Comparison of ENCODE assay signal across 18 cellular contexts in the genomic region with DNA sequence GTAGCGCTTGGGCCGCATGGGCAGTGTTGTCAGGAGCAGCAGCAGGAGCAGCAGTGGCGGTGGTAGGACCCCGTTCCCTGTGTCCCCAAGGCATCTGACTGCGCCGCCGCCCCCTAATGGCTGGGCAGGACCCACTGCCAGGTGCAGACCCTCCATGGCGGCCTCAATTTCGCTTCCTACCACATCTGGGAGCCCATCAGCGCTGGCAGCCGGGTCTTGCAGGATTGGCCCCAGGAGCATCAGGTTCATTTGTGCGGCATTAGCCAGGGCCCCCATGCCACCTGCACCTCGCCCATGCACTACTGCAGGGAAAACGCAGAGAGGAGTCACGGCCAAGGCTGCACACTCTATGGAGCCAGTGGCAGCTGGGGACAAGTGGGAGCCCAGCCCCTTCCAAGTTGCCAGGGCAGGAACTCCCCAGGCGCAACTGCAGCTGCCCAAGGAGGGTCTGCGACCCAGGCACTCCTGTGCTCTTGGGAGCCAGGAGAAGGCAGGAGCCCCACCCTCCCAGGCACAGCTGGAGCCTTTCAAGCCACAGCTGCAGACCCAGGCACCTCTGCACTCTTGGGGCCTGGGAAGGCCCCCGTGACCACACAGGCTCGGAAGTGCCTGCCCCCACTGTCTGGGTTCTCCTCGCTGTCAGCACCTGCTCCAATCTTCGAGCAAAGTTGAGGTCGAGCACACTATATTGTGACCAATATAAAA.
DNase-seq lines count a peak whose midpoint lies in the region; ATAC-seq and TF ChIP-seq lines count a peak whose summit lies in the region.
"Had no signal": no experiment of that assay in that cellular context is flagged by ENCODE, and none has a peak within 500 bp of the region (broad histone marks: within the 10 kb centered on the region; RNA-seq: fewer than 3 reads in every experiment).

No MANE protein-coding gene starts in this region.

- no peaks in the 10 kb centered on the region for H3K79me2 ChIP-seq in Karpas-422 (ENCODE audit: low read length)

- peaks cover 17% of the 10 kb centered on the region for H3K9me3 Mint-ChIP-seq in chondrocyte (ENCODE audit: low read depth)
- peaks cover 7% of the 10 kb centered on the region for H3K9me3 Mint-ChIP-seq in CD4-positive, alpha-beta T cell
- peaks cover 4% of the 10 kb centered on the region for H3K9me3 Mint-ChIP-seq in stimulated activated memory B cell treated with anti-CD40 and anti-IgM and Interleukin-4, amounts not matched to agents 10 μg/mL and 1 μg/mL and 100 μg/mL, for 72 hours

- H3K4me1 ChIP-seq in Karpas-422 (ENCODE audit: low read length): peaks cover 8% of the 10 kb centered on the region; the same call in 1 of the 2 replicates
- H3K4me1 ChIP-seq in lung (ENCODE audit: control insufficient read depth in 2 of 2, insufficient read depth in 2 of 2, low read length in 2 of 2): no peaks in the 10 kb centered on the region
- no peaks in the 10 kb centered on the region for H3K4me1 ChIP-seq in spleen
- H3K4me1 ChIP-seq: Caco-2, SJCRH30 had no signal

- POLR2A ChIA-PET in CD4-positive, alpha-beta T cell (lab: Charles Lee): no interaction called here

- H3K9ac ChIP-seq in Karpas-422 (ENCODE audit: low read length): no peak overlapping the region

- TF ChIP-seq CTCF in chondrocyte (IDR thresholded peaks at IDR 0.05) (no peak), lung (IDR thresholded peaks at IDR 0.05; ENCODE audit: control extremely low read depth, extremely low read depth) (no peak), spleen (IDR thresholded peaks at IDR 0.05 in 8 of 11, conservative IDR thresholded peaks at IDR 0.05 in 3 of 11) (no peak)
- TF ChIP-seq CTCF in CD4-positive, alpha-beta T cell (IDR thresholded peaks at IDR 0.05): no peak

- H3K36me3 ChIP-seq in Karpas-422 (ENCODE audit: insufficient read depth, low read length): no peaks in the 10 kb centered on the region
- H3K36me3 ChIP-seq in lung (ENCODE audit: control insufficient read depth in 2 of 2, insufficient read depth in 2 of 2, low read length in 2 of 2): no peaks in the 10 kb centered on the region
- H3K36me3 ChIP-seq in spleen: no peaks in the 10 kb centered on the region
- H3K36me3 ChIP-seq: SJCRH30 had no signal

- H3K4me3 ChIP-seq in Karpas-422 (ENCODE audit: low read length): no peak overlapping the region
- no peak overlapping the region for H3K4me3 ChIP-seq in lung
- no peak overlapping the region for H3K4me3 ChIP-seq in spleen
- H3K4me3 ChIP-seq: SJCRH30 had no signal

- intact Hi-C loops in spleen (cut with DNase I; ENCODE audit: low total_unique reads): no loop called here
- intact Hi-C loops in CD4-positive, alpha-beta T cell (cut with DNase I, micrococcal nuclease): no loop called here

- no peak overlapping the region for H3K4me2 ChIP-seq in Karpas-422 (ENCODE audit: low read depth, low read length, poor library complexity, severe bottlenecking)

- no peaks in the 10 kb centered on the region for H4K20me1 ChIP-seq in Karpas-422 (ENCODE audit: insufficient read depth, low read depth, low read length)

- ATAC-seq in lung (ENCODE audit: insufficient read depth, low FRiP score): no peak
- no peak for ATAC-seq in CD4-positive, alpha-beta T cell (ENCODE audit: poor library complexity)
- no peak for ATAC-seq in stimulated activated memory B cell treated with anti-CD40 and anti-IgM and Interleukin-4, amounts not matched to agents 10 μg/mL and 1 μg/mL and 100 μg/mL, for 72 hours
- ATAC-seq in activated CD4-positive, CD25-positive, alpha-beta regulatory T cell treated with anti-CD3 and anti-CD28 coated beads, Interleukin-2, amount 50 U/mL, for 24 hours: no peak

- H3K27ac Mint-ChIP-seq in chondrocyte (ENCODE audit: unreplicated experiment): no peak overlapping the region
- H3K27ac Mint-ChIP-seq in CD4-positive, alpha-beta T cell: no peak overlapping the region
- H3K27ac Mint-ChIP-seq in stimulated activated memory B cell treated with anti-CD40 and anti-IgM and Interleukin-4, amounts not matched to agents 10 μg/mL and 1 μg/mL and 100 μg/mL, for 72 hours: no peak overlapping the region

- no peaks in the 10 kb centered on the region for H3K27me3 Mint-ChIP-seq in chondrocyte (ENCODE audit: low read depth)
- H3K27me3 Mint-ChIP-seq in CD4-positive, alpha-beta T cell: no peaks in the 10 kb centered on the region
- no peaks in the 10 kb centered on the region for H3K27me3 Mint-ChIP-seq in stimulated activated memory B cell treated with anti-CD40 and anti-IgM and Interleukin-4, amounts not matched to agents 10 μg/mL and 1 μg/mL and 100 μg/mL, for 72 hours

- WGBS in lung, 2 donors: 83 to 87% methylated on average over 22 of the region's 22 CpGs
- 81 to 86% (median 84%) methylated on average over 17 to 22 of the region's 22 CpGs for WGBS in spleen, 5 donors

- H3K27ac ChIP-seq in Karpas-422 (ENCODE audit: low read length) (no peak overlapping the region), lung (ENCODE audit: low read depth in 1 of 2, low read length in 1 of 2) (no peak overlapping the region), spleen (no peak overlapping the region)
- H3K27ac ChIP-seq in CD4-positive, alpha-beta T cell (ENCODE audit: low read depth, low read length): no peak overlapping the region
- H3K27ac ChIP-seq: SJCRH30 had no signal

- no peak overlapping the region for H3K4me3 Mint-ChIP-seq in chondrocyte (ENCODE audit: unreplicated experiment)
- no peak overlapping the region for H3K4me3 Mint-ChIP-seq in CD4-positive, alpha-beta T cell
- no peak overlapping the region for H3K4me3 Mint-ChIP-seq in stimulated activated memory B cell treated with anti-CD40 and anti-IgM and Interleukin-4, amounts not matched to agents 10 μg/mL and 1 μg/mL and 100 μg/mL, for 72 hours

- no peaks in the 10 kb centered on the region for H3K4me1 Mint-ChIP-seq in chondrocyte (ENCODE audit: low read depth)
- H3K4me1 Mint-ChIP-seq in CD4-positive, alpha-beta T cell (ENCODE audit: low read depth): no peaks in the 10 kb centered on the region
- H3K4me1 Mint-ChIP-seq in stimulated activated memory B cell treated with anti-CD40 and anti-IgM and Interleukin-4, amounts not matched to agents 10 μg/mL and 1 μg/mL and 100 μg/mL, for 72 hours: no peaks in the 10 kb centered on the region

- DNase-seq in Karpas-422 (peak; percentile 35), chondrocyte (ENCODE audit: low spot score) (peak; percentile 88), lung (ENCODE audit: low spot score) (peak; percentile 24), spleen (peak; percentile 59), amygdala (lab: John Stamatoyannopoulos, UW) (no peak)
- DNase-seq in CD4-positive, alpha-beta T cell: no peak
- DNase-seq: ACHN, Caco-2, GF-D8, GOT3, KBM-7, MV-4-11, NCI-H187, NCI-H226, NCI-H524, SJCRH30 had no signal

- CTCF ChIA-PET in CD4-positive, alpha-beta T cell (lab: Charles Lee): no interaction called here

- H3K36me3 Mint-ChIP-seq in chondrocyte (ENCODE audit: low read depth): no peaks in the 10 kb centered on the region
- no peaks in the 10 kb centered on the region for H3K36me3 Mint-ChIP-seq in CD4-positive, alpha-beta T cell (ENCODE audit: low read depth)
- no peaks in the 10 kb centered on the region for H3K36me3 Mint-ChIP-seq in stimulated activated memory B cell treated with anti-CD40 and anti-IgM and Interleukin-4, amounts not matched to agents 10 μg/mL and 1 μg/mL and 100 μg/mL, for 72 hours

- no peaks in the 10 kb centered on the region for H3K9me2 ChIP-seq in Karpas-422 (replicated peaks; ENCODE audit: insufficient read depth, low read length)

- H3K9me3 ChIP-seq in Karpas-422 (ENCODE audit: low read length) (no peaks in the 10 kb centered on the region), lung (ENCODE audit: control insufficient read depth in 2 of 2, insufficient read depth in 1 of 2, low read length in 1 of 2) (peaks cover 0 to 6% of the 10 kb centered on the region in 2 donors), spleen (peaks cover 0 to 9% (median 1%) of the 10 kb centered on the region in 8 donors)
- H3K9me3 ChIP-seq in CD4-positive, alpha-beta T cell (ENCODE audit: control insufficient read depth, low read length): no peaks in the 10 kb centered on the region
- H3K9me3 ChIP-seq: Caco-2, SJCRH30 had no signal

- no peak overlapping the region for H2AFZ ChIP-seq in Karpas-422 (ENCODE audit: low read length)

- H3K27me3 ChIP-seq in Karpas-422 (ENCODE audit: low read length) (no peaks in the 10 kb centered on the region), lung (ENCODE audit: control insufficient read depth, insufficient read depth) (no peaks in the 10 kb centered on the region), spleen (replicated peaks in 1 of 7) (no peaks in the 10 kb centered on the region)
- H3K27me3 ChIP-seq in CD4-positive, alpha-beta T cell (ENCODE audit: control insufficient read depth, insufficient read depth, low read length): no peaks in the 10 kb centered on the region

- TF ChIP-seq POLR2A in spleen (IDR thresholded peaks at IDR 0.05): no peak

Comparison
In these comparisons a context has a peak if more than half of its experiments do, and no peak if none do; other contexts are left out.
1. DNase-seq: peak in Karpas-422 (single experiment), chondrocyte (single experiment), lung (single experiment) and spleen (single experiment); none in CD4-positive, alpha-beta T cell (0 of 10) and amygdala (0 of 56).